Comparison of ENCODE assay signal across 24 cellular contexts in genomic region chr16:3032624-3033023, GRCh38. TPM values are rescaled to one million over a fixed set of nuclear protein-coding genes. Genes with fewer than 3 reads are reported as not detected.
DNase-seq lines count a peak whose midpoint lies in the region; ATAC-seq, FAIRE-seq and TF ChIP-seq lines count a peak whose summit lies in the region.
"Had no signal": no experiment of that assay in that cellular context is flagged by ENCODE, and none has a peak within 500 bp of the region (broad histone marks: within the 10 kb centered on the region; RNA-seq: fewer than 3 reads in every experiment).

No MANE protein-coding gene starts in this region.

- H3K4me3 Mint-ChIP-seq in type B pancreatic cell (peak overlapping the region; percentile 57), Calu3 (ENCODE audit: low read depth, unreplicated experiment) (no peak overlapping the region)
- H3K4me3 Mint-ChIP-seq: CD4-positive, alpha-beta T cell had no signal

- SMC1A ChIA-PET in GM12878 (lab: Charles Lee; ENCODE audit: uncharacterized antibody, unreplicated experiment), result interaction anchor here (1.7 to 3.5 kb wide), 3 partner anchors 23 to 102 kb away, joined by 4 to 36 read pairs (median 5); partner anchors contain the start of gene ZNF213

- H4K20me1 ChIP-seq in KMS-11 (ENCODE audit: insufficient read depth) (no peaks in the 10 kb centered on the region), GM12878 (ENCODE audit: control insufficient read depth, insufficient read depth) (0 out of 2 replicates have a peak, but pooled peaks cover 3% of the 10 kb centered on the region)

- TF ChIP-seq RAD21 in GM12878 (IDR thresholded peaks at IDR 0.05; ENCODE audit: insufficient read depth, low read depth, low read length), result no peak

- H3K27me3 Mint-ChIP-seq in type B pancreatic cell, result peaks cover 54% of the 10 kb centered on the region
- H3K27me3 Mint-ChIP-seq in Calu3 (ENCODE audit: unreplicated experiment), result no peaks in the 10 kb centered on the region

- H3K27ac Mint-ChIP-seq in type B pancreatic cell (peak overlapping the region; percentile 68), Calu3 (ENCODE audit: unreplicated experiment) (no peak overlapping the region)
- H3K27ac Mint-ChIP-seq: CD4-positive, alpha-beta T cell had no signal

- no peak for TF ChIP-seq POLR2A in GM12878 (IDR thresholded peaks at IDR 0.05; ENCODE audit: low read depth, low read length)

- H3K36me3 Mint-ChIP-seq in type B pancreatic cell (peaks cover 4% of the 10 kb centered on the region), Calu3 (ENCODE audit: insufficient read depth, unreplicated experiment) (peaks cover 68% of the 10 kb centered on the region)

- in situ Hi-C loops in GM13977 (cut with MboI; ENCODE audit: low pct_unique_long_range_greater_than_20kb, low sequenced_read_pairs, unreplicated experiment) (no loop called here), GM12878 (cut with MboI) (no loop called here), KBM-7 (cut with MboI; ENCODE audit: low pct_unique_long_range_greater_than_20kb, low sequenced_read_pairs) (no loop called here)

- RAD21 ChIA-PET in GM12878 (lab: Charles Lee; ENCODE audit: unreplicated experiment), result interaction anchor here (1.1 to 2.8 kb wide), 4 partner anchors 12 to 29 kb away, joined by 3 to 28 read pairs (median 4); partner anchors contain the start of gene TNFRSF12A

- H3K9me3 Mint-ChIP-seq in type B pancreatic cell (no peaks in the 10 kb centered on the region), Calu3 (ENCODE audit: low read depth, unreplicated experiment) (no peaks in the 10 kb centered on the region)
- H3K9me3 Mint-ChIP-seq: CD4-positive, alpha-beta T cell; H9 had no signal

- TF ChIP-seq EP300 in GM12878 (IDR thresholded peaks at IDR 0.05; ENCODE audit: borderline replicate concordance in 1 of 2, control insufficient read depth in 1 of 2, low read depth in 2 of 2, low read length in 2 of 2), result no peak

- H3K27me3 ChIP-seq in KMS-11 (ENCODE audit: insufficient read depth, low read depth) (peaks cover 90% of the 10 kb centered on the region), GM12878 (replicated peaks in 1 of 2; ENCODE audit: control insufficient read depth in 2 of 2, insufficient read depth in 2 of 2, low read length in 1 of 2) (peaks cover 16 to 20% of the 10 kb centered on the region in 2 experiments)

- H3K36me3 ChIP-seq in KMS-11 (ENCODE audit: insufficient read depth) (no peaks in the 10 kb centered on the region), GM12878 (ENCODE audit: control insufficient read depth in 2 of 2, insufficient read depth in 2 of 2, low read length in 1 of 2) (no peaks in the 10 kb centered on the region)

- no peak overlapping the region for H3K9ac ChIP-seq in KMS-11
- no peak overlapping the region for H3K9ac ChIP-seq in GM12878 (ENCODE audit: control insufficient read depth, insufficient read depth, low read length)

- POLR2A ChIA-PET in GM12878 (lab: Charles Lee), result interaction anchor here (1.0 to 1.5 kb wide), 2 partner anchors 19 to 69 kb away, joined by 3 to 6 read pairs; no protein-coding TSS in a partner anchor

- peaks cover 24% of the 10 kb centered on the region for H3K4me1 ChIP-seq in KMS-11 (ENCODE audit: low read depth, poor library complexity, severe bottlenecking)
- peaks cover 6% of the 10 kb centered on the region for H3K4me1 ChIP-seq in GM12878 (ENCODE audit: control insufficient read depth, insufficient read depth, low read length)

- CTCF ChIA-PET in GM12878 (lab: Yijun Ruan, JAX), result interaction anchor here (0.6 to 18.2 kb wide), 13 partner anchors 9 to 135 kb away, joined by 3 to 421 read pairs (median 17); partner anchors contain the start of genes HCFC1R1 and THOC6
- CTCF ChIA-PET in Calu3 (lab: Charles Lee), result interaction anchor here (1.0 to 2.4 kb wide), 4 partner anchors 10 to 133 kb away, joined by 4 to 13 read pairs (median 4); no protein-coding TSS in a partner anchor

- intact Hi-C loops in GM12878 (cut with micrococcal nuclease; ENCODE audit: unreplicated experiment) (no loop called here), Calu3 (cut with micrococcal nuclease; ENCODE audit: unreplicated experiment) (no loop called here)

- peak; percentile 80 for DNase-seq in GM13977 (ENCODE audit: low spot score)
- peak; percentile 19 for DNase-seq in GM12878 (ENCODE audit: low read depth, low spot score)
- DNase-seq in type B pancreatic cell (ENCODE audit: extremely low spot score, unreplicated experiment), result no peak
- DNase-seq in GOT3 (lab: John Stamatoyannopoulos, UW), result no peak
- DNase-seq in KBM-7, result no peak
- DNase-seq in Calu3, result no peak
- DNase-seq: CD4-positive, alpha-beta T cell; COR-L47; DMS 273 treated with DMSO at 0.1 percent for 48 hours; DMS79 treated with DMSO at 0.1 percent for 48 hours; H9; Kasumi-1; NCI-H1694; NCI-H2081; NCI-H2171 treated with DMSO at 0.1 percent for 48 hours; NCI-H446; NCI-H526; PC-3; SHP77 treated with DMSO at 0.1 percent for 48 hours had no signal

- TF ChIP-seq CTCF in GM13977 (IDR thresholded peaks at IDR 0.05; ENCODE audit: extremely low read depth, insufficient read depth, missing control alignments) (no peak), KMS-11 (conservative IDR thresholded peaks at IDR 0.05; ENCODE audit: low read depth, low read length) (no peak), GM12878 (IDR thresholded peaks at IDR 0.05 in 2 of 3, conservative IDR thresholded peaks at IDR 0.05 in 1 of 3; ENCODE audit: control insufficient read depth in 2 of 3, extremely low read depth in 1 of 3, insufficient read depth in 1 of 3, low read depth in 3 of 3, low read length in 3 of 3) (no peak), type B pancreatic cell (conservative IDR thresholded peaks at IDR 0.05) (no peak), Calu3 (IDR thresholded peaks at IDR 0.05; ENCODE audit: unreplicated experiment) (no peak)

- H3K4me2 ChIP-seq in KMS-11 (peak overlapping the region; percentile 63), GM12878 (ENCODE audit: control insufficient read depth, insufficient read depth) (no peak overlapping the region)

- peak; percentile 61 for ATAC-seq in GM12878
- ATAC-seq: PC-3 had no signal

- H3K27ac ChIP-seq in KMS-11, result no peak overlapping the region
- H3K27ac ChIP-seq in GM12878 (ENCODE audit: control insufficient read depth, insufficient read depth), result no peak overlapping the region
- H3K27ac ChIP-seq: RWPE1, SK-N-MC had no signal

- H3K79me2 ChIP-seq in KMS-11 (ENCODE audit: insufficient read depth, low read depth) (no peaks in the 10 kb centered on the region), GM12878 (ENCODE audit: control insufficient read depth, insufficient read depth, low read length) (no peaks in the 10 kb centered on the region)

- H3K9me3 ChIP-seq in GM12878 (replicated peaks; ENCODE audit: control insufficient read depth, insufficient read depth, low read length), result no peaks in the 10 kb centered on the region

- H2AFZ ChIP-seq in KMS-11 (ENCODE audit: low read depth) (no peak overlapping the region), GM12878 (ENCODE audit: control insufficient read depth, low read depth, low read length) (no peak overlapping the region)

- no peak for FAIRE-seq in GM12878 (lab: Jason Lieb, UNC)
- FAIRE-seq: GM12891, HTR-8/SVneo had no signal

- H3K4me1 Mint-ChIP-seq in type B pancreatic cell (ENCODE audit: unreplicated experiment), result peaks cover 12% of the 10 kb centered on the region
- H3K4me1 Mint-ChIP-seq in Calu3 (ENCODE audit: low read depth, unreplicated experiment), result no peaks in the 10 kb centered on the region

- no peak overlapping the region for H3K4me3 ChIP-seq in KMS-11 (IDR thresholded peaks at IDR 0.05; ENCODE audit: insufficient read depth, low read depth, low read length)
- no peak overlapping the region for H3K4me3 ChIP-seq in GM12878
- H3K4me3 ChIP-seq: SK-N-MC had no signal

- BruUV-seq in GM12878 (replicated peaks; lab: Mats Ljungman, UMichigan) (no TSS peak), Calu3 (replicated peaks; lab: Mats Ljungman, UMichigan) (no TSS peak)

- WGBS in GM12878 (ENCODE audit: insufficient coverage, insufficient replicate concordance, low lambda C conversion rate, missing lambda C conversion rate), result 0% methylated on average over 7 of the region's 7 CpGs

RNA-seq across cellular contexts. Expression of gene BICDL2, which starts 4.1 kb away (rescaled TPM):
- not detected in 2 replicates for total RNA-seq in GM12878 (2013; cell fraction: nucleolus; rRNA removed)
- total RNA-seq in GM12878 (2014; rRNA removed) (not detected in 2 replicates), GM12878 (2014; rRNA removed; fragmentation: Illumina TruSeq; extraction: Trizol) (not detected in 2 replicates), GM12878 (2021) (not detected in 2 replicates), type B pancreatic cell (ENCODE audit: low replicate concordance) (15.2 and 28.6 TPM in 2 replicates), Calu3 (2022) (59.4 and 70.9 TPM in 2 replicates)
- polyA plus RNA-seq in GM12878 (2011; ENCODE audit: low read depth), result 0.14 TPM
- polyA plus RNA-seq in GM12878 (2011; rRNA removed) (not detected in 2 replicates), GM12878 (2014; fragmentation: Illumina TruSeq; extraction: Trizol) (not detected in 2 replicates), GM12878 (2014; fragmentation: Nextera tagmentation; extraction: Ambion mirVana) (not detected), GM12878 (2014; rRNA removed) (not detected in 2 replicates), GM12878 (2016; fragmentation: Nextera tagmentation; extraction: Ambion mirVana) (not detected)
- polyA plus RNA-seq in GM12878 (2011; cell fraction: cytosol; rRNA removed), result 0.01 TPM in 1 of 2 replicates, not detected in the other
- polyA plus RNA-seq in GM12878 (2011; cell fraction: nucleus; rRNA removed), result not detected in 2 replicates
- 0.20 and 0.36 TPM in 2 replicates for polyA plus RNA-seq in GM12878 (2012)
- not detected in 2 replicates for polyA minus RNA-seq in GM12878 (2011; rRNA and poly(A)+ RNA removed)
- not detected in 2 replicates for polyA minus RNA-seq in GM12878 (2011; cell fraction: cytosol; rRNA and poly(A)+ RNA removed)
- not detected in 2 replicates for polyA minus RNA-seq in GM12878 (2011; cell fraction: nucleus; rRNA and poly(A)+ RNA removed)
- total RNA-seq: CD4-positive, alpha-beta T cell had no signal

RNA-seq across cellular contexts. Expression of gene THOC6, which starts 8.8 kb away (rescaled TPM):
- total RNA-seq in GM12878 (2013; cell fraction: nucleolus; rRNA removed), result 8.7 and 11.1 TPM in 2 replicates
- total RNA-seq in GM12878 (2014; rRNA removed), result 21.6 and 28.5 TPM in 2 replicates
- total RNA-seq in GM12878 (2014; rRNA removed; fragmentation: Illumina TruSeq; extraction: Trizol), result 15.1 and 15.9 TPM in 2 replicates
- 31.6 and 33.1 TPM in 2 replicates for total RNA-seq in GM12878 (2021)
- 12.2 TPM for polyA plus RNA-seq in GM12878 (2011; ENCODE audit: low read depth)
- polyA plus RNA-seq in GM12878 (2011; rRNA removed), result 15.5 and 27.3 TPM in 2 replicates
- polyA plus RNA-seq in GM12878 (2011; cell fraction: cytosol; rRNA removed), result 46.8 and 56.3 TPM in 2 replicates
- 79.2 and 92.0 TPM in 2 replicates for polyA plus RNA-seq in GM12878 (2011; cell fraction: nucleus; rRNA removed)
- 21.6 and 22.1 TPM in 2 replicates for polyA plus RNA-seq in GM12878 (2012)
- 4.8 and 14.3 TPM in 2 replicates for polyA plus RNA-seq in GM12878 (2014; fragmentation: Illumina TruSeq; extraction: Trizol)
- polyA plus RNA-seq in GM12878 (2014; fragmentation: Nextera tagmentation; extraction: Ambion mirVana), result 1 to 10 TPM; 1.0 to 2.4 TPM
- 31.7 and 35.2 TPM in 2 replicates for polyA plus RNA-seq in GM12878 (2014; rRNA removed)
- 10 to 100 TPM; 53.7 to 54.4 TPM for polyA plus RNA-seq in GM12878 (2016; fragmentation: Nextera tagmentation; extraction: Ambion mirVana)
- 24.2 and 39.7 TPM in 2 replicates for polyA minus RNA-seq in GM12878 (2011; rRNA and poly(A)+ RNA removed)
- 15.9 and 22.9 TPM in 2 replicates for polyA minus RNA-seq in GM12878 (2011; cell fraction: cytosol; rRNA and poly(A)+ RNA removed)
- 12.2 and 14.4 TPM in 2 replicates for polyA minus RNA-seq in GM12878 (2011; cell fraction: nucleus; rRNA and poly(A)+ RNA removed)
- total RNA-seq in type B pancreatic cell (ENCODE audit: low replicate concordance), result 40.1 and 50.7 TPM in 2 replicates
- 50.8 and 54.4 TPM in 2 replicates for total RNA-seq in Calu3 (2022)

RNA-seq across cellular contexts. Expression of gene HCFC1R1, which starts 8.9 kb away (rescaled TPM):
- 2.1 and 4.9 TPM in 2 replicates for total RNA-seq in GM12878 (2013; cell fraction: nucleolus; rRNA removed)
- 35.9 and 40.7 TPM in 2 replicates for total RNA-seq in GM12878 (2014; rRNA removed)
- total RNA-seq in GM12878 (2014; rRNA removed; fragmentation: Illumina TruSeq; extraction: Trizol), result 13.7 and 14.6 TPM in 2 replicates
- 26.6 and 31.7 TPM in 2 replicates for total RNA-seq in GM12878 (2021)
- 19.7 TPM for polyA plus RNA-seq in GM12878 (2011; ENCODE audit: low read depth)
- 6.8 and 14.3 TPM in 2 replicates for polyA plus RNA-seq in GM12878 (2011; rRNA removed)
- polyA plus RNA-seq in GM12878 (2011; cell fraction: cytosol; rRNA removed), result 32.2 and 43.9 TPM in 2 replicates
- polyA plus RNA-seq in GM12878 (2011; cell fraction: nucleus; rRNA removed), result 23.6 and 24.4 TPM in 2 replicates
- 32.7 and 35.7 TPM in 2 replicates for polyA plus RNA-seq in GM12878 (2012)
- polyA plus RNA-seq in GM12878 (2014; fragmentation: Illumina TruSeq; extraction: Trizol), result 4.8 and 11.5 TPM in 2 replicates
- polyA plus RNA-seq in GM12878 (2014; fragmentation: Nextera tagmentation; extraction: Ambion mirVana), result 10 to 100 TPM in 1 of 2 experiments, 1 to 10 TPM in 1; 2.8 to 10.2 TPM
- polyA plus RNA-seq in GM12878 (2014; rRNA removed), result 41.9 and 48.1 TPM in 2 replicates
- 10 to 100 TPM; 31.4 to 42.5 TPM for polyA plus RNA-seq in GM12878 (2016; fragmentation: Nextera tagmentation; extraction: Ambion mirVana)
- 3.3 and 14.3 TPM in 2 replicates for polyA minus RNA-seq in GM12878 (2011; rRNA and poly(A)+ RNA removed)
- 14.7 and 14.8 TPM in 2 replicates for polyA minus RNA-seq in GM12878 (2011; cell fraction: cytosol; rRNA and poly(A)+ RNA removed)
- 3.3 and 5.1 TPM in 2 replicates for polyA minus RNA-seq in GM12878 (2011; cell fraction: nucleus; rRNA and poly(A)+ RNA removed)
- total RNA-seq in type B pancreatic cell (ENCODE audit: low replicate concordance), result 34.8 and 49.4 TPM in 2 replicates
- total RNA-seq in Calu3 (2022), result 61.1 and 75.4 TPM in 2 replicates

RNA-seq across cellular contexts. Expression of gene TNFRSF12A, which starts 12.5 kb away (rescaled TPM):
- 0.98 TPM in 1 of 2 replicates, not detected in the other for total RNA-seq in GM12878 (2013; cell fraction: nucleolus; rRNA removed)
- 0.44 and 1.4 TPM in 2 replicates for total RNA-seq in GM12878 (2014; rRNA removed)
- 0.28 and 0.67 TPM in 2 replicates for total RNA-seq in GM12878 (2014; rRNA removed; fragmentation: Illumina TruSeq; extraction: Trizol)
- 0.58 and 0.90 TPM in 2 replicates for total RNA-seq in GM12878 (2021)
- polyA plus RNA-seq in GM12878 (2011; ENCODE audit: low read depth), result not detected
- 0.62 and 1.0 TPM in 2 replicates for polyA plus RNA-seq in GM12878 (2011; rRNA removed)
- polyA plus RNA-seq in GM12878 (2011; cell fraction: cytosol; rRNA removed), result 1.2 and 1.6 TPM in 2 replicates
- 2.9 and 3.5 TPM in 2 replicates for polyA plus RNA-seq in GM12878 (2011; cell fraction: nucleus; rRNA removed)
- polyA plus RNA-seq in GM12878 (2012), result 0.24 and 0.45 TPM in 2 replicates
- polyA plus RNA-seq in GM12878 (2014; fragmentation: Illumina TruSeq; extraction: Trizol), result 0.35 TPM in 1 of 2 replicates, not detected in the other
- polyA plus RNA-seq in GM12878 (2014; fragmentation: Nextera tagmentation; extraction: Ambion mirVana), result not detected
- 0.67 and 1.7 TPM in 2 replicates for polyA plus RNA-seq in GM12878 (2014; rRNA removed)
- polyA plus RNA-seq in GM12878 (2016; fragmentation: Nextera tagmentation; extraction: Ambion mirVana), result 1 to 10 TPM; 1.5 TPM
- polyA minus RNA-seq in GM12878 (2011; rRNA and poly(A)+ RNA removed), result 0.51 and 1.6 TPM in 2 replicates
- 2.8 and 3.5 TPM in 2 replicates for polyA minus RNA-seq in GM12878 (2011; cell fraction: cytosol; rRNA and poly(A)+ RNA removed)
- polyA minus RNA-seq in GM12878 (2011; cell fraction: nucleus; rRNA and poly(A)+ RNA removed), result 2.3 and 2.5 TPM in 2 replicates
- 24.0 and 55.5 TPM in 2 replicates for total RNA-seq in type B pancreatic cell (ENCODE audit: low replicate concordance)
- 478 and 509 TPM in 2 replicates for total RNA-seq in Calu3 (2022)

RNA-seq across cellular contexts. Expression of gene MMP25, which starts 13.7 kb away (rescaled TPM):
- total RNA-seq in GM12878 (2013; cell fraction: nucleolus; rRNA removed), result 0.19 and 0.24 TPM in 2 replicates
- 0.11 and 0.33 TPM in 2 replicates for total RNA-seq in GM12878 (2014; rRNA removed)
- total RNA-seq in GM12878 (2014; rRNA removed; fragmentation: Illumina TruSeq; extraction: Trizol), result 0.18 and 0.31 TPM in 2 replicates
- 0.31 and 0.35 TPM in 2 replicates for total RNA-seq in GM12878 (2021)
- polyA plus RNA-seq in GM12878 (2011; ENCODE audit: low read depth), result not detected
- polyA plus RNA-seq in GM12878 (2011; rRNA removed), result 0.01 and 0.03 TPM in 2 replicates
- polyA plus RNA-seq in GM12878 (2011; cell fraction: cytosol; rRNA removed), result 0.01 and 0.05 TPM in 2 replicates
- 0.42 and 0.53 TPM in 2 replicates for polyA plus RNA-seq in GM12878 (2011; cell fraction: nucleus; rRNA removed)
- 0.83 and 1.1 TPM in 2 replicates for polyA plus RNA-seq in GM12878 (2012)
- 0.06 TPM in 1 of 2 replicates, not detected in the other for polyA plus RNA-seq in GM12878 (2014; fragmentation: Illumina TruSeq; extraction: Trizol)
- polyA plus RNA-seq in GM12878 (2014; fragmentation: Nextera tagmentation; extraction: Ambion mirVana), result under 1 TPM in 1 of 2 experiments, not detected in 1; 0.04 TPM
- polyA plus RNA-seq in GM12878 (2014; rRNA removed), result 0.35 and 0.39 TPM in 2 replicates
- polyA plus RNA-seq in GM12878 (2016; fragmentation: Nextera tagmentation; extraction: Ambion mirVana), result under 1 TPM; 0.13 to 0.36 TPM
- polyA minus RNA-seq in GM12878 (2011; rRNA and poly(A)+ RNA removed), result 0.07 and 0.67 TPM in 2 replicates
- polyA minus RNA-seq in GM12878 (2011; cell fraction: cytosol; rRNA and poly(A)+ RNA removed), result 0.27 TPM in 1 of 2 replicates, not detected in the other
- 0.60 and 0.67 TPM in 2 replicates for polyA minus RNA-seq in GM12878 (2011; cell fraction: nucleus; rRNA and poly(A)+ RNA removed)
- 0.14 TPM in 2 replicates for total RNA-seq in type B pancreatic cell (ENCODE audit: low replicate concordance)
- total RNA-seq in Calu3 (2022), result 0.27 and 0.31 TPM in 2 replicates

Comparison
In these comparisons a context has a peak if more than half of its experiments do, and no peak if none do; other contexts are left out.
1. DNase-seq: peak in GM13977 (single experiment) and GM12878 (single experiment); none in type B pancreatic cell (single experiment), GOT3 (single experiment), KBM-7 (single experiment) and Calu3 (single experiment).
2. RNA of gene BICDL2, which starts 4.1 kb away (total RNA-seq): 59.4 to 70.9 TPM in Calu3 and 15.2 to 28.6 TPM in type B pancreatic cell; not detected in GM12878; every median in the first group is over 10 times any median in the second.